Comparison of ENCODE assay signal across 9 cellular contexts in genomic region chr6:131063028-131063763, GRCh38. TPM values are rescaled to one million over a fixed set of nuclear protein-coding genes. Genes with fewer than 3 reads are reported as not detected.
DNase-seq lines count a peak whose midpoint lies in the region; ATAC-seq, FAIRE-seq and TF ChIP-seq lines count a peak whose summit lies in the region.
"Had no signal": no experiment of that assay in that cellular context is flagged by ENCODE, and none has a peak within 500 bp of the region (broad histone marks: within the 10 kb centered on the region; RNA-seq: fewer than 3 reads in every experiment).

Gene EPB41L2, minus strand, starts transcription at chr6:131063245. Its CDS starts 106,760 bp downstream, at chr6:130956485.

- H3K9ac ChIP-seq in NT2/D1 (ENCODE audit: insufficient read length, low read depth), result peak within 1 kb of the TSS; percentile 93
- peak within 1 kb of the TSS; percentile 54 for H3K9ac ChIP-seq in endothelial cell of umbilical vein (replicated peaks; ENCODE audit: extremely low read depth, insufficient read depth, low read length)

- no peaks in the 10 kb centered on the region for H3K36me3 ChIP-seq in NT2/D1 (ENCODE audit: insufficient read depth, insufficient read length, low read length)
- no peaks in the 10 kb centered on the region for H3K36me3 ChIP-seq in endothelial cell of umbilical vein (ENCODE audit: control insufficient read depth in 2 of 2, extremely low read depth in 1 of 2, insufficient read depth in 2 of 2, low read length in 2 of 2)

- POLR2A ChIA-PET in endothelial cell of umbilical vein (lab: Charles Lee), result interaction anchor here (0.9 to 1.0 kb wide), 2 partner anchors 39 to 49 kb away, joined by 4 read pairs; no protein-coding TSS in a partner anchor

- peak within 1 kb of the TSS; percentile 98 for H3K4me2 ChIP-seq in endothelial cell of umbilical vein (ENCODE audit: insufficient read depth, low read length)

- H3K4me1 ChIP-seq in NT2/D1 (ENCODE audit: insufficient read depth, insufficient read length), result no peaks in the 10 kb centered on the region
- H3K4me1 ChIP-seq in endothelial cell of umbilical vein (ENCODE audit: control insufficient read depth, extremely low read depth, insufficient read depth, low read length), result peaks cover 10% of the 10 kb centered on the region

- in situ Hi-C loops in GM18951 (cut with MboI; ENCODE audit: low sequenced_read_pairs, unreplicated experiment), result no loop called here

- H3K27me3 ChIP-seq in NT2/D1 (ENCODE audit: insufficient read depth, insufficient read length), result no peaks in the 10 kb centered on the region
- no peaks in the 10 kb centered on the region for H3K27me3 ChIP-seq in endothelial cell of umbilical vein (ENCODE audit: control insufficient read depth in 2 of 2, insufficient read depth in 2 of 2, low read length in 2 of 2)

- H3K79me2 ChIP-seq in endothelial cell of umbilical vein (ENCODE audit: control insufficient read depth, insufficient read depth, low read length), result peaks cover 41% of the 10 kb centered on the region

- H3K4me3 ChIP-seq in NT2/D1 (ENCODE audit: insufficient read length, low read depth) (peak within 1 kb of the TSS; percentile 72), endothelial cell of umbilical vein (replicated peaks in 1 of 3; ENCODE audit: insufficient read depth in 1 of 3, low read depth in 1 of 3, low read length in 3 of 3) (peak within 1 kb of the TSS; percentile 83 to 96 (median 89))

- DNase-seq in AG20443 (ENCODE audit: low spot score), result peak; percentile 96
- DNase-seq in NT2/D1 (ENCODE audit: low read depth, low spot score), result peak; percentile 76
- peak; percentile 88 for DNase-seq in activated CD8-positive, alpha-beta memory T cell treated with anti-CD3 and anti-CD28 coated beads, Interleukin-2, amount 50 U/mL, for 48 hours
- DNase-seq in endothelial cell of umbilical vein (ENCODE audit: low read depth, low spot score), result peak; percentile 91
- peak; percentile 84 for DNase-seq in middle frontal gyrus (ENCODE audit: extremely low spot score, low spot score)
- DNase-seq in stimulated activated CD8-positive, alpha-beta memory T cell treated with anti-CD3 and anti-CD28 coated beads, Interleukin-2, amount 100 ng/mL, for 48 hours (ENCODE audit: low read depth in 2 of 2), result peak; percentile 68 to 80

- intact Hi-C loops in endothelial cell of umbilical vein (cut with micrococcal nuclease), result loop anchor here (1.0 to 2.0 kb wide), 8 partner anchors 44 to 1572 kb away; no protein-coding TSS in a partner anchor

- dilution Hi-C loops in endothelial cell of umbilical vein (cut with MboI; ENCODE audit: extremely low pct_ligation_motif_present, low sequenced_read_pairs), result no loop called here

- TF ChIP-seq POLR2A in GM18951 (IDR thresholded peaks at IDR 0.05; ENCODE audit: extremely low read depth, insufficient read depth, insufficient read length), result peak; percentile 91
- peak; percentile 60 for TF ChIP-seq POLR2A in endothelial cell of umbilical vein (IDR thresholded peaks at IDR 0.05; ENCODE audit: low read depth, low read length)

- CTCF ChIA-PET in endothelial cell of umbilical vein (lab: Charles Lee), result interaction anchor here (0.7 to 4.0 kb wide), 11 partner anchors 12 to 191 kb away, joined by 3 to 22 read pairs (median 3); no protein-coding TSS in a partner anchor

- no peaks in the 10 kb centered on the region for H4K20me1 ChIP-seq in endothelial cell of umbilical vein (replicated peaks; ENCODE audit: control insufficient read depth, extremely low read depth, insufficient read depth, low read length)

- H3K9me3 ChIP-seq in NT2/D1 (ENCODE audit: insufficient read depth, low read length), result no peaks in the 10 kb centered on the region
- no peaks in the 10 kb centered on the region for H3K9me3 ChIP-seq in endothelial cell of umbilical vein (replicated peaks; ENCODE audit: control insufficient read depth, insufficient read depth, low read length)

- peak within 1 kb of the TSS; percentile 90 for H3K27ac ChIP-seq in endothelial cell of umbilical vein (ENCODE audit: insufficient read depth, low read depth, low read length)

- H2AFZ ChIP-seq in endothelial cell of umbilical vein (ENCODE audit: low read depth, low read length), result peak within 1 kb of the TSS; percentile 97

- ATAC-seq in HG03175 (IDR thresholded peaks at IDR 0.05; ENCODE audit: unreplicated experiment), result peak; percentile 74

- BruUV-seq in endothelial cell of umbilical vein (replicated peaks; lab: Mats Ljungman, UMichigan), result no TSS peak

- FAIRE-seq in endothelial cell of umbilical vein (lab: Jason Lieb, UNC), result peak; percentile 87
- FAIRE-seq: endometrium had no signal

- H3K9me1 ChIP-seq in endothelial cell of umbilical vein (replicated peaks; ENCODE audit: control insufficient read depth, extremely low read depth, insufficient read depth, low read length), result no peaks in the 10 kb centered on the region

- peak in 1 of 2 donors; percentile 19 for TF ChIP-seq CTCF in endothelial cell of umbilical vein (IDR thresholded peaks at IDR 0.05; ENCODE audit: extremely low read depth in 1 of 2, insufficient read depth in 1 of 2, low read depth in 1 of 2, low read length in 2 of 2)

TF ChIP-seq in endothelial cell of umbilical vein, 7 proteins besides CTCF, POLR2A, EP300 and RAD21:
- TF ChIP-seq MYC (IDR thresholded peaks at IDR 0.05; ENCODE audit: low read depth, low read length) (no peak), MAX (IDR thresholded peaks at IDR 0.05; ENCODE audit: insufficient read depth, insufficient read length) (no peak), JUN (IDR thresholded peaks at IDR 0.05; ENCODE audit: borderline replicate concordance, insufficient read depth, insufficient read length, low read depth) (no peak), POLR2AphosphoS5 (IDR thresholded peaks at IDR 0.05; ENCODE audit: insufficient read depth, low read depth, low read length) (peak; percentile 58), FOS (IDR thresholded peaks at IDR 0.05; ENCODE audit: borderline replicate concordance, insufficient read depth, low read length) (no peak), GATA2 (IDR thresholded peaks at IDR 0.05; ENCODE audit: insufficient read depth, insufficient read length, low read depth, low read length) (peak; percentile 25), EZH2 (IDR thresholded peaks at IDR 0.05; ENCODE audit: borderline replicate concordance, low read depth, low read length, severe bottlenecking) (no peak)
TF ChIP-seq in endothelial cell of umbilical vein: peak in this region for 2.

RNA-seq across cellular contexts. Expression of gene EPB41L2, which starts in this region (rescaled TPM):
- total RNA-seq in endothelial cell of umbilical vein, result 84.8 and 87.7 TPM in 2 replicates
- 19.2 and 26.5 TPM in 2 replicates for polyA plus RNA-seq in endothelial cell of umbilical vein
- polyA plus RNA-seq in endothelial cell of umbilical vein (2011; cell fraction: cytosol; rRNA removed), result 34.7 and 35.5 TPM in 2 replicates
- 191 and 235 TPM in 2 replicates for polyA plus RNA-seq in endothelial cell of umbilical vein (2011; cell fraction: nucleus; rRNA removed)
- 57.9 and 112 TPM in 2 replicates for polyA plus RNA-seq in endothelial cell of umbilical vein (2012)
- polyA minus RNA-seq in endothelial cell of umbilical vein, result 98.9 and 116 TPM in 2 replicates
- polyA minus RNA-seq in endothelial cell of umbilical vein (2011; cell fraction: cytosol; rRNA and poly(A)+ RNA removed), result 12.1 TPM
- 144 and 216 TPM in 2 replicates for polyA minus RNA-seq in endothelial cell of umbilical vein (2011; cell fraction: nucleus; rRNA and poly(A)+ RNA removed)

Comparison
In these comparisons a context has a peak if more than half of its experiments do, and no peak if none do; other contexts are left out.
1. Peak in every context shown above with its lines: DNase-seq, ATAC-seq, H3K4me3 ChIP-seq and H3K27ac ChIP-seq.